Comparison of ENCODE assay signal across 1 cellular context in the genomic region with DNA sequence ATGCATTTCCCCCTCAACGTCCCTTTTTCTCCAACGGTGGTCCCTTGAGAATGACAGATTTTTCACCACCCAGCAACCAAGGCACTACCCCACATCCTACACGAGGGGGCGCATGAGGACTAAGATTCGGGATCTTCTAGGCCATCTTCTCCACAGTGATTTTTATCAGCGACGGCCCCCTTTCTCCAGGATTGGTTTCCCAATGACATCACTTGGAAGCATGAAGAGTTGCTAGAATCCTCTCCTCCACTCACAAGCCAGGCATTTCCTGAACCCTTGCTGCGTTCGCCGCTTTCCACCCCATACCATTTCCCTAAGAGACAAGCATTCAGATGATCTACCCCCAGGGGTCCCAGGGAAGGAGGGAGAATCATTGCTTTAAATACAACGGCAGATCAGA.
TF ChIP-seq lines count a peak whose summit lies in the region.

No MANE protein-coding gene starts in this region.

TF ChIP-seq in IMR-90, 13 proteins besides CTCF, POLR2A, EP300 and RAD21 (continued from another document):
- TF ChIP-seq, protein P1, sequence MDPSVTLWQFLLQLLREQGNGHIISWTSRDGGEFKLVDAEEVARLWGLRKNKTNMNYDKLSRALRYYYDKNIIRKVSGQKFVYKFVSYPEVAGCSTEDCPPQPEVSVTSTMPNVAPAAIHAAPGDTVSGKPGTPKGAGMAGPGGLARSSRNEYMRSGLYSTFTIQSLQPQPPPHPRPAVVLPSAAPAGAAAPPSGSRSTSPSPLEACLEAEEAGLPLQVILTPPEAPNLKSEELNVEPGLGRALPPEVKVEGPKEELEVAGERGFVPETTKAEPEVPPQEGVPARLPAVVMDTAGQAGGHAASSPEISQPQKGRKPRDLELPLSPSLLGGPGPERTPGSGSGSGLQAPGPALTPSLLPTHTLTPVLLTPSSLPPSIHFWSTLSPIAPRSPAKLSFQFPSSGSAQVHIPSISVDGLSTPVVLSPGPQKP (IDR thresholded peaks at IDR 0.05; ENCODE audit: borderline replicate concordance, low read depth, low read length), result no peak
- TF ChIP-seq SMC3 (IDR thresholded peaks at IDR 0.05; ENCODE audit: low read depth, low read length) (peak; percentile 99), NFE2L2 (IDR thresholded peaks at IDR 0.05; ENCODE audit: low read depth, low read length) (no peak), FOS (IDR thresholded peaks at IDR 0.05; ENCODE audit: low read depth, low read length) (no peak), MAZ (IDR thresholded peaks at IDR 0.05; ENCODE audit: borderline replicate concordance, low read depth, low read length) (peak; percentile 51; the same call in 1 of the 2 replicates), BHLHE40 (IDR thresholded peaks at IDR 0.05; ENCODE audit: low read depth, low read length) (no peak), CEBPB (IDR thresholded peaks at IDR 0.05; ENCODE audit: low read depth, low read length) (peak; percentile 36; the same call in 1 of the 2 replicates), MXI1 (IDR thresholded peaks at IDR 0.05; ENCODE audit: borderline replicate concordance, low read depth, low read length) (no peak), RFX5 (IDR thresholded peaks at IDR 0.05; ENCODE audit: low read depth, low read length) (no peak)
- TF ChIP-seq, protein P2, sequence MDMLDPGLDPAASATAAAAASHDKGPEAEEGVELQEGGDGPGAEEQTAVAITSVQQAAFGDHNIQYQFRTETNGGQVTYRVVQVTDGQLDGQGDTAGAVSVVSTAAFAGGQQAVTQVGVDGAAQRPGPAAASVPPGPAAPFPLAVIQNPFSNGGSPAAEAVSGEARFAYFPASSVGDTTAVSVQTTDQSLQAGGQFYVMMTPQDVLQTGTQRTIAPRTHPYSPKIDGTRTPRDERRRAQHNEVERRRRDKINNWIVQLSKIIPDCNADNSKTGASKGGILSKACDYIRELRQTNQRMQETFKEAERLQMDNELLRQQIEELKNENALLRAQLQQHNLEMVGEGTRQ (IDR thresholded peaks at IDR 0.05; ENCODE audit: low read depth, low read length), result no peak
